Comparison of ENCODE assay signal across 20 cellular contexts in genomic region chr5:96316017-96316416, GRCh38.
A peak's percentile ranks its signal among the peaks of the same experiment; 100 is the strongest.
DNase-seq lines count a peak whose midpoint lies in the region; ATAC-seq, FAIRE-seq and TF ChIP-seq lines count a peak whose summit lies in the region.
"Had no signal": no experiment of that assay in that cellular context is flagged by ENCODE, and none has a peak within 500 bp of the region (broad histone marks: within the 10 kb centered on the region; RNA-seq: fewer than 3 reads in every experiment).

No MANE protein-coding gene starts in this region.

- CTCF ChIA-PET in A549 (lab: Yijun Ruan, JAX) (interaction anchor here (0.7 to 1.8 kb wide), 4 partner anchors 14 to 456 kb away, joined by 3 to 6 read pairs (median 3); no protein-coding TSS in a partner anchor), IMR-90 (lab: Yijun Ruan, JAX) (interaction anchor here (1.0 kb wide), 2 partner anchors 12 to 17 kb away, joined by 3 to 4 read pairs; no protein-coding TSS in a partner anchor), PC-9 (lab: Charles Lee) (no interaction called here)

- peak overlapping the region; percentile 86 for H3K4ac ChIP-seq in IMR-90 (ENCODE audit: low read depth, low read length)

- no peak overlapping the region for H2AFZ ChIP-seq in IMR-90 (replicated peaks; ENCODE audit: low read length, poor library complexity)
- H2AFZ ChIP-seq in fibroblast of lung (ENCODE audit: low read length), result no peak overlapping the region
- H2AFZ ChIP-seq in PC-9, result no peak overlapping the region

- no peaks in the 10 kb centered on the region for H3K36me3 ChIP-seq in IMR-90 (ENCODE audit: control insufficient read depth, insufficient read depth, low read length)
- H3K36me3 ChIP-seq in fibroblast of lung (ENCODE audit: control insufficient read depth, insufficient read depth, low read length), result no peaks in the 10 kb centered on the region
- H3K36me3 ChIP-seq in PC-9 (ENCODE audit: low read depth), result no peaks in the 10 kb centered on the region
- H3K36me3 ChIP-seq: Peyer's patch had no signal

- ATAC-seq in A549 (no peak), GM21390 (IDR thresholded peaks at IDR 0.05; ENCODE audit: unreplicated experiment) (peak; percentile 2), IMR-90 (ENCODE audit: low read depth) (peak; percentile 55), GM21423 (IDR thresholded peaks at IDR 0.05; ENCODE audit: unreplicated experiment) (no peak)
- ATAC-seq: K562, Right ventricle myocardium inferior had no signal

- H2BK20ac ChIP-seq in IMR-90 (ENCODE audit: low read depth, low read length), result peak overlapping the region; percentile 75

- H3K4me1 ChIP-seq in A549 (peaks cover 11% of the 10 kb centered on the region; the same call in 2 of the 3 replicates), IMR-90 (ENCODE audit: control insufficient read depth, insufficient read depth, low read length) (peaks cover 12% of the 10 kb centered on the region), fibroblast of lung (ENCODE audit: control insufficient read depth, extremely low read depth, insufficient read depth, low read length) (no peaks in the 10 kb centered on the region), PC-9 (replicated peaks; ENCODE audit: insufficient read depth) (peaks cover 8% of the 10 kb centered on the region)

- H3K56ac ChIP-seq in IMR-90 (ENCODE audit: extremely low read depth, insufficient read depth, low read length), result no peak overlapping the region; the same call in 1 of the 2 replicates

- TF ChIP-seq POLR2A in A549 (IDR thresholded peaks at IDR 0.05; ENCODE audit: low read length) (no peak), IMR-90 (IDR thresholded peaks at IDR 0.05; ENCODE audit: low read depth, low read length) (no peak)

- intact Hi-C loops in IMR-90 (cut with micrococcal nuclease) (no loop called here), PC-9 (cut with micrococcal nuclease; ENCODE audit: unreplicated experiment) (no loop called here)

- BruUV-seq in IMR-90 (replicated peaks; lab: Mats Ljungman, UMichigan), result no TSS peak
- BruUV-seq in PC-9 (replicated peaks; lab: Mats Ljungman, UMichigan), result no TSS peak

- no peak for TF ChIP-seq RAD21 in A549 (conservative IDR thresholded peaks at IDR 0.05 in 1 of 2, IDR thresholded peaks at IDR 0.05 in 1 of 2)
- TF ChIP-seq RAD21 in IMR-90 (IDR thresholded peaks at IDR 0.05; ENCODE audit: low read length), result no peak

- peak overlapping the region; percentile 77 for H3K14ac ChIP-seq in IMR-90 (replicated peaks; ENCODE audit: low read depth, low read length)

- POLR2A ChIA-PET in A549 (lab: Yijun Ruan, JAX) (no interaction called here), IMR-90 (lab: Charles Lee; ENCODE audit: unreplicated experiment) (no interaction called here), PC-9 (lab: Charles Lee; ENCODE audit: unreplicated experiment) (no interaction called here)

- H3K23ac ChIP-seq in IMR-90 (ENCODE audit: low read depth, low read length), result peak overlapping the region; percentile 50

- peak overlapping the region; percentile 80 for H4K5ac ChIP-seq in IMR-90 (ENCODE audit: low read depth, low read length)

- dilution Hi-C loops in IMR-90 (cut with HindIII; ENCODE audit: low sequenced_read_pairs, unreplicated experiment), result no loop called here

- peaks cover 5% of the 10 kb centered on the region for H3K9me1 ChIP-seq in IMR-90 (ENCODE audit: insufficient read depth, low read length)

- H3K9me3 ChIP-seq in A549, result peaks cover 2% of the 10 kb centered on the region; the same call in 1 of the 3 replicates
- no peaks in the 10 kb centered on the region for H3K9me3 ChIP-seq in IMR-90 (ENCODE audit: control insufficient read depth, insufficient read depth, low read length)
- H3K9me3 ChIP-seq in fibroblast of lung (ENCODE audit: control insufficient read depth, insufficient read depth, low read depth, low read length), result no peaks in the 10 kb centered on the region
- H3K9me3 ChIP-seq in PC-9 (ENCODE audit: insufficient read depth, low read depth), result no peaks in the 10 kb centered on the region
- H3K9me3 ChIP-seq: Peyer's patch had no signal

- TF ChIP-seq EP300 in A549 (IDR thresholded peaks at IDR 0.05), result no peak

- peak overlapping the region; percentile 90; the same call in 2 of the 3 replicates for H2BK15ac ChIP-seq in IMR-90 (ENCODE audit: low read depth, low read length)

- H3K27ac ChIP-seq in A549 (peak overlapping the region; percentile 30 to 60; a peak in 3 of 6 replicates), IMR-90 (ENCODE audit: insufficient read depth, low read length) (peak overlapping the region; percentile 90; the same call in 1 of the 2 replicates), fibroblast of lung (ENCODE audit: insufficient read depth, low read length) (no peak overlapping the region), PC-9 (no peak overlapping the region)
- H3K27ac ChIP-seq: C4-2B, Peyer's patch had no signal

- peak overlapping the region; percentile 37 for H3K4me2 ChIP-seq in A549
- peak overlapping the region; percentile 40; the same call in 1 of the 2 replicates for H3K4me2 ChIP-seq in IMR-90 (ENCODE audit: low read depth, low read length)
- H3K4me2 ChIP-seq in fibroblast of lung (ENCODE audit: extremely low read depth, insufficient read depth, low read length), result peak overlapping the region; percentile 4
- H3K4me2 ChIP-seq in PC-9, result no peak overlapping the region

- H2BK120ac ChIP-seq in IMR-90 (ENCODE audit: low read depth, low read length), result peak overlapping the region; percentile 83

- H3K18ac ChIP-seq in IMR-90 (ENCODE audit: low read depth, low read length), result peak overlapping the region; percentile 97

- peak overlapping the region; percentile 53 for H3K9ac ChIP-seq in IMR-90 (ENCODE audit: low read depth, low read length)
- no peak overlapping the region for H3K9ac ChIP-seq in fibroblast of lung (ENCODE audit: insufficient read depth, low read length)

- no peak for FAIRE-seq in A549 (lab: Jason Lieb, UNC)
- FAIRE-seq: A204.1, K562 had no signal

- peak overlapping the region; percentile 75 for H2AK5ac ChIP-seq in IMR-90 (ENCODE audit: low read depth, low read length)

- no peaks in the 10 kb centered on the region for H4K20me1 ChIP-seq in IMR-90 (ENCODE audit: insufficient read depth, low read length)
- H4K20me1 ChIP-seq in fibroblast of lung (ENCODE audit: control insufficient read depth, extremely low read depth, insufficient read depth, low read length), result no peaks in the 10 kb centered on the region
- no peaks in the 10 kb centered on the region for H4K20me1 ChIP-seq in PC-9 (ENCODE audit: insufficient read depth)

- TF ChIP-seq CTCF in A549 (IDR thresholded peaks at IDR 0.05), result no peak
- TF ChIP-seq CTCF in IMR-90 (conservative IDR thresholded peaks at IDR 0.05; ENCODE audit: low read depth, low read length), result no peak
- TF ChIP-seq CTCF in fibroblast of lung (conservative IDR thresholded peaks at IDR 0.05 in 1 of 2, IDR thresholded peaks at IDR 0.05 in 1 of 2; ENCODE audit: low read depth in 1 of 2, low read length in 2 of 2), result no peak
- TF ChIP-seq CTCF in PC-9 (conservative IDR thresholded peaks at IDR 0.05), result no peak

- in situ Hi-C loops in IMR-90 (cut with MboI; ENCODE audit: low sequenced_read_pairs), result loop anchor here (25.0 kb wide), 1 partner anchor 679 kb away; the partner anchor contains the start of gene RFESD

- peak overlapping the region; percentile 70 to 84 for H4K8ac ChIP-seq in IMR-90 (ENCODE audit: low read depth in 2 of 2, low read length in 2 of 2)

- DNase-seq in A549 (ENCODE audit: low read depth in 1 of 2, low spot score in 1 of 2) (no peak), IMR-90 (peak; percentile 68), fibroblast of lung (ENCODE audit: low read depth in 2 of 2) (peak in 1 of 2 donors; percentile 32), KG1 (lab: John Stamatoyannopoulos, UW) (no peak), mucosa of gallbladder (ENCODE audit: low spot score) (no peak), PC-9 (no peak)
- DNase-seq: DMS153, H7, NCI-H1436 treated with DMSO at 0.1 percent for 48 hours, NCI-H2029 treated with DMSO at 0.1 percent for 48 hours, NCI-H2171 treated with DMSO at 0.1 percent for 48 hours, NCI-H510A, Peyer's patch, T-helper 1 cell had no signal

- no peak overlapping the region for H2AK9ac ChIP-seq in IMR-90 (replicated peaks; ENCODE audit: low read depth, low read length, poor library complexity)

- H3F3A ChIP-seq in PC-9 (ENCODE audit: insufficient read depth, low read depth), result no peaks in the 10 kb centered on the region

- no peaks in the 10 kb centered on the region for H3K9me2 ChIP-seq in PC-9 (ENCODE audit: insufficient read depth)

- no peaks in the 10 kb centered on the region; a peak in 1 of 4 replicates for H3K79me1 ChIP-seq in IMR-90 (ENCODE audit: low read depth in 1 of 2, low read length in 2 of 2)

- H3K79me2 ChIP-seq in fibroblast of lung (ENCODE audit: control insufficient read depth, insufficient read depth, low read length), result no peaks in the 10 kb centered on the region
- H3K79me2 ChIP-seq in PC-9 (ENCODE audit: low read depth), result no peaks in the 10 kb centered on the region

- H3K27me3 ChIP-seq in IMR-90 (ENCODE audit: control insufficient read depth, insufficient read depth, low read length) (no peaks in the 10 kb centered on the region), fibroblast of lung (ENCODE audit: control insufficient read depth, insufficient read depth, low read length) (no peaks in the 10 kb centered on the region), PC-9 (ENCODE audit: insufficient read depth, low read depth) (no peaks in the 10 kb centered on the region)
- H3K27me3 ChIP-seq: Peyer's patch had no signal

- peak overlapping the region; percentile 87 for H2BK5ac ChIP-seq in IMR-90 (ENCODE audit: low read depth, low read length, poor library complexity, severe bottlenecking)

- H4K91ac ChIP-seq in IMR-90 (ENCODE audit: insufficient read depth, low read depth, low read length), result peak overlapping the region; percentile 85

- H3K4me3 ChIP-seq in A549 (no peak overlapping the region), IMR-90 (ENCODE audit: insufficient read depth, low read depth, low read length) (no peak overlapping the region), fibroblast of lung (replicated peaks in 1 of 4; ENCODE audit: control extremely low read depth in 1 of 4, insufficient read depth in 1 of 4, low read depth in 3 of 4, low read length in 4 of 4) (no peak overlapping the region), PC-9 (no peak overlapping the region)
- H3K4me3 ChIP-seq: K562, Peyer's patch had no signal

TF ChIP-seq in A549, 52 proteins besides CTCF, POLR2A, EP300 and RAD21 (continues in another document):
- no peak for TF ChIP-seq RARB (CRISPR knock-in tag; IDR thresholded peaks at IDR 0.05)

TF ChIP-seq in IMR-90, 13 proteins besides CTCF, POLR2A, EP300 and RAD21 (continues in another document):
- no peak for TF ChIP-seq SMC3 (IDR thresholded peaks at IDR 0.05; ENCODE audit: low read depth, low read length)
- TF ChIP-seq MXI1 (IDR thresholded peaks at IDR 0.05; ENCODE audit: borderline replicate concordance, low read depth, low read length), result no peak
- no peak for TF ChIP-seq CHD1 (IDR thresholded peaks at IDR 0.05; ENCODE audit: low read depth, low read length)
- TF ChIP-seq NFE2L2 (IDR thresholded peaks at IDR 0.05; ENCODE audit: low read depth, low read length), result no peak
- no peak for TF ChIP-seq MAFK (IDR thresholded peaks at IDR 0.05; ENCODE audit: low read depth, low read length)
- TF ChIP-seq FOS (IDR thresholded peaks at IDR 0.05; ENCODE audit: low read depth, low read length), result no peak

Comparison
In these comparisons a context has a peak if more than half of its experiments do, and no peak if none do; other contexts are left out.
1. ATAC-seq: peak in GM21390 (single experiment) and IMR-90 (single experiment); none in A549 (0 of 2) and GM21423 (single experiment).
2. H3K27ac ChIP-seq: peak in A549 (2 of 2) and IMR-90 (single experiment); none in fibroblast of lung (single experiment) and PC-9 (single experiment).